ENCODE assay signal across 8 cellular contexts in genomic region chr6:98833101-98834059, GRCh38. TPM values are rescaled to one million over a fixed set of nuclear protein-coding genes. Genes with fewer than 3 reads are reported as not detected.
DNase-seq lines count a peak whose midpoint lies in the region; FAIRE-seq and TF ChIP-seq lines count a peak whose summit lies in the region.

No MANE protein-coding gene starts in this region.

- FAIRE-seq in keratinocyte (lab: Jason Lieb, UNC), result no peak

- H4K20me1 ChIP-seq in keratinocyte (ENCODE audit: control insufficient read depth, extremely low read depth, insufficient read depth, low read length), result peaks cover 3% of the 10 kb centered on the region

- H2AFZ ChIP-seq in keratinocyte (ENCODE audit: control insufficient read depth, low read length), result peak overlapping the region; percentile 16

- no peaks in the 10 kb centered on the region for H3K9me3 ChIP-seq in keratinocyte (ENCODE audit: control insufficient read depth, low read depth, low read length)
- H3K9me3 ChIP-seq in skeletal muscle tissue (ENCODE audit: control insufficient read depth in 3 of 3, low read length in 3 of 3), result no peaks in the 10 kb centered on the region

- no peaks in the 10 kb centered on the region for H3K79me2 ChIP-seq in keratinocyte (ENCODE audit: control insufficient read depth, insufficient read depth, low read length)

- peak overlapping the region; percentile 93 to 97 (median 93) for H3K4me3 Mint-ChIP-seq in brain

- H3K9me1 ChIP-seq in keratinocyte (ENCODE audit: control insufficient read depth, extremely low read depth, insufficient read depth, low read length), result no peaks in the 10 kb centered on the region

- peaks cover 49% of the 10 kb centered on the region for H3K27me3 Mint-ChIP-seq in brain

- H3K9ac ChIP-seq in keratinocyte (ENCODE audit: control insufficient read depth, extremely low read depth, insufficient read depth, low read length) (no peak overlapping the region), skeletal muscle tissue (ENCODE audit: low read depth in 1 of 3, low read length in 3 of 3) (peak overlapping the region in 2 of 3 donors; percentile 17 to 43)

- peak overlapping the region; percentile 69 for H3K4me2 ChIP-seq in keratinocyte (ENCODE audit: control insufficient read depth, extremely low read depth, insufficient read depth, low read depth, low read length)

- peaks cover 25% of the 10 kb centered on the region for H3K36me3 Mint-ChIP-seq in brain

- H3K27ac Mint-ChIP-seq in brain, result peak overlapping the region; percentile 97 to 100 (median 99)

- H3K4me1 Mint-ChIP-seq in brain, result peaks cover 36% of the 10 kb centered on the region

- H3K4me1 ChIP-seq in keratinocyte (ENCODE audit: control insufficient read depth, extremely low read depth, insufficient read depth, low read length) (peaks cover 15% of the 10 kb centered on the region), skeletal muscle tissue (ENCODE audit: control insufficient read depth in 3 of 3, insufficient read depth in 3 of 3, low read length in 3 of 3) (peaks cover 33 to 43% (median 39%) of the 10 kb centered on the region in 3 donors)

- DNase-seq in COLO668 (lab: John Stamatoyannopoulos, UW; ENCODE audit: unreplicated experiment) (peak; percentile 69), H7 (peak; percentile 81), NCI-H774 (lab: John Stamatoyannopoulos, UW) (peak; percentile 59), keratinocyte (ENCODE audit: low read depth, low spot score) (no peak), AG08396 (ENCODE audit: low spot score) (no peak)
- DNase-seq in activated CD4-positive, CD25-positive, alpha-beta regulatory T cell treated with anti-CD3 and anti-CD28 coated beads, Interleukin-2, amount 50 U/mL, for 72 hours, result no peak

- H3K27ac ChIP-seq in keratinocyte (ENCODE audit: control insufficient read depth, insufficient read depth, low read length), result no peak overlapping the region
- no peak overlapping the region for H3K27ac ChIP-seq in skeletal muscle tissue (ENCODE audit: low read depth, low read length)

- dilution Hi-C loops in keratinocyte (cut with MboI; ENCODE audit: extremely low pct_ligation_motif_present, low sequenced_read_pairs), result no loop called here

- H3K4me3 ChIP-seq in H7 (ENCODE audit: insufficient read depth, low read depth, low read length) (peak overlapping the region; percentile 54), keratinocyte (ENCODE audit: control insufficient read depth in 2 of 3, extremely low read depth in 1 of 3, insufficient read depth in 2 of 3, low read depth in 1 of 3, low read length in 3 of 3) (peak overlapping the region in 1 of 3 experiments; percentile 57), skeletal muscle tissue (ENCODE audit: low read length in 3 of 3) (peak overlapping the region; percentile 71 to 73 (median 71))

- TF ChIP-seq CTCF in brain (conservative IDR thresholded peaks at IDR 0.05) (no peak), keratinocyte (optimal IDR thresholded peaks at IDR 0.05 in 1 of 3, IDR thresholded peaks at IDR 0.05 in 1 of 3, conservative IDR thresholded peaks at IDR 0.05 in 1 of 3; ENCODE audit: extremely low read depth in 1 of 3, insufficient read depth in 2 of 3, low read length in 3 of 3) (no peak)

- H3K36me3 ChIP-seq in H7 (replicated peaks; ENCODE audit: control insufficient read depth, insufficient read depth, low read length) (no peaks in the 10 kb centered on the region), keratinocyte (ENCODE audit: control insufficient read depth in 2 of 2, extremely low read depth in 1 of 2, insufficient read depth in 2 of 2, low read length in 2 of 2) (no peaks in the 10 kb centered on the region), skeletal muscle tissue (ENCODE audit: control insufficient read depth in 3 of 3, insufficient read depth in 3 of 3, low read length in 3 of 3) (no peaks in the 10 kb centered on the region)

- peaks cover 0 to 16% (median 0%) of the 10 kb centered on the region in 5 experiments for H3K9me3 Mint-ChIP-seq in brain

- H3K27me3 ChIP-seq in H7 (ENCODE audit: control insufficient read depth, insufficient read depth, low read length) (peaks cover 94% of the 10 kb centered on the region), keratinocyte (ENCODE audit: control insufficient read depth, extremely low read depth, insufficient read depth, low read length) (peaks cover 93% of the 10 kb centered on the region), skeletal muscle tissue (ENCODE audit: control insufficient read depth in 3 of 3, insufficient read depth in 3 of 3, low read length in 3 of 3) (peaks cover 86 to 93% (median 88%) of the 10 kb centered on the region in 3 donors)

RNA-seq across cellular contexts. Expression of gene POU3F2, which starts 1.0 kb away (rescaled TPM):
- total RNA-seq in H7 (2014; rRNA removed; shearing (Covaris generic)), result 0.03 TPM in 1 of 2 replicates, not detected in the other
- polyA plus RNA-seq in brain (ENCODE audit: insufficient read depth, low read depth, low replicate concordance), result 9.1 TPM
- polyA plus RNA-seq in keratinocyte, result not detected in 3 replicates
- polyA plus RNA-seq in keratinocyte (2011; ENCODE audit: low read depth), result not detected
- polyA plus RNA-seq in keratinocyte (2011; cell fraction: cytosol; rRNA removed), result not detected in 2 replicates
- polyA plus RNA-seq in keratinocyte (2011; cell fraction: nucleus; rRNA removed), result 0.03 TPM in 1 of 2 replicates, not detected in the other
- polyA plus RNA-seq in keratinocyte (2012; ENCODE audit: low replicate concordance), result not detected in 2 replicates
- polyA minus RNA-seq in keratinocyte, result not detected in 3 replicates
- polyA minus RNA-seq in keratinocyte (2011; cell fraction: cytosol; rRNA and poly(A)+ RNA removed), result not detected
- polyA minus RNA-seq in keratinocyte (2011; cell fraction: nucleus; rRNA and poly(A)+ RNA removed), result not detected in 2 replicates
- 0.52 TPM for total RNA-seq in skeletal muscle tissue

Comparison
In these comparisons a context has a peak if more than half of its experiments do, and no peak if none do; other contexts are left out.
1. DNase-seq: peak in COLO668 (single experiment), H7 (single experiment) and NCI-H774 (single experiment); none in keratinocyte (single experiment), activated CD4-positive, CD25-positive, alpha-beta regulatory T cell treated with anti-CD3 and anti-CD28 coated beads, Interleukin-2, amount 50 U/mL, for 72 hours (single experiment) and AG08396 (single experiment).